Comparison of ENCODE assay signal across 9 cellular contexts in the genomic region with DNA sequence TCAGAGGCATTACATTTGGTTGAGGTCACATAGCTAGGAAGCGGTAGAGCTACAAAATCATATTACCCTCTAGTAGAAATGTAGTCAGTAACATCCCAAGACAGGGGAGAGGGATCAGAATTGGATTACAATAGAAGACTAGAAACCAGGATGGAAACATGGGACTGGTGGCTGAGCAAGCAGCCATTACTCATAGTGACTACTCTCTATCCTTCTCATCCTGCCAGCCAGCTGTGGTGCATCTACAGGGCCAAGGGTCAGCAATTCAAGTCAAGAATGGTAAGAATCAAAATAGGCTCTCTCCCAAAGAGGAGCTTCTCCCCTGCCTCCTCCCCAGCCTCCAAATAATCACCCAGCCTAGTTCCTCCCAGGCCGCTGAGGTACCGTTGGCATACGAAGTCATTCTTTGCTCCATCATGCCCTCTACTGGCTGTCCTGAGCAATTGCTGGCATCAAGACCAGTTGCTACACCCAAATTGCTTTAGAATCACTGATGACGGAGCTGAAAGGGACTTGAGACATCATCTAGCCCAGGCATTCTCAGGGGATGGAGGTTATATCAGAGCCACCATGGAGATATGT. TPM values are rescaled to one million over a fixed set of nuclear protein-coding genes. Genes with fewer than 3 reads are reported as not detected.
DNase-seq lines count a peak whose midpoint lies in the region; ATAC-seq, FAIRE-seq and TF ChIP-seq lines count a peak whose summit lies in the region.
"Had no signal": no experiment of that assay in that cellular context is flagged by ENCODE, and none has a peak within 500 bp of the region (broad histone marks: within the 10 kb centered on the region; RNA-seq: fewer than 3 reads in every experiment).

No MANE protein-coding gene starts in this region.

- peak; percentile 75 for TF ChIP-seq CTCF in OCI-LY7 (conservative IDR thresholded peaks at IDR 0.05; ENCODE audit: low read length)
- peak; percentile 71 for TF ChIP-seq CTCF in smooth muscle cell (IDR thresholded peaks at IDR 0.05; ENCODE audit: borderline replicate concordance, insufficient read depth, poor library complexity, severe bottlenecking)

- no peak overlapping the region for H3K27ac Mint-ChIP-seq in activated naive CD8-positive, alpha-beta T cell treated with anti-CD3 and anti-CD28 coated beads, Interleukin-2, amount 50 U/mL, for 24 hours

- no peaks in the 10 kb centered on the region for H3K36me3 Mint-ChIP-seq in activated naive CD8-positive, alpha-beta T cell treated with anti-CD3 and anti-CD28 coated beads, Interleukin-2, amount 50 U/mL, for 24 hours (ENCODE audit: low read depth)

- no peak overlapping the region for H3K4me2 ChIP-seq in OCI-LY7 (ENCODE audit: low read length)
- no peak overlapping the region for H3K4me2 ChIP-seq in smooth muscle cell

- H3K4me3 Mint-ChIP-seq in activated naive CD8-positive, alpha-beta T cell treated with anti-CD3 and anti-CD28 coated beads, Interleukin-2, amount 50 U/mL, for 24 hours = no peak overlapping the region

- POLR2A ChIA-PET in OCI-LY7 (lab: Charles Lee) = interaction anchor here (0.5 kb wide), 1 partner anchor 526 kb away, joined by 3 read pairs; a partner anchor contains a TSS

- no peaks in the 10 kb centered on the region for H3K79me2 ChIP-seq in OCI-LY7 (ENCODE audit: insufficient read depth, low read depth, low read length)
- H3K79me2 ChIP-seq in smooth muscle cell (ENCODE audit: low read depth) = no peaks in the 10 kb centered on the region

- H2AFZ ChIP-seq in OCI-LY7 (ENCODE audit: low read length) = no peak overlapping the region
- H2AFZ ChIP-seq in smooth muscle cell (ENCODE audit: low read depth) = no peak overlapping the region

- H3K4me3 ChIP-seq in OCI-LY7 (ENCODE audit: low read depth, low read length, poor library complexity, severe bottlenecking) (no peak overlapping the region), smooth muscle cell (no peak overlapping the region), MG63 (no peak overlapping the region)

- no peaks in the 10 kb centered on the region for H3K36me3 ChIP-seq in OCI-LY7 (ENCODE audit: insufficient read depth, low read length)
- H3K36me3 ChIP-seq in smooth muscle cell (ENCODE audit: low read depth) = no peaks in the 10 kb centered on the region
- no peaks in the 10 kb centered on the region for H3K36me3 ChIP-seq in MG63

- H3K27me3 ChIP-seq in smooth muscle cell (ENCODE audit: low read depth) (no peaks in the 10 kb centered on the region), MG63 (no peaks in the 10 kb centered on the region)

- DNase-seq in COR-L47 (lab: John Stamatoyannopoulos, UW) (peak; percentile 3), GM19239 (ENCODE audit: insufficient read length, low spot score) (peak; percentile 27), HK-2 (ENCODE audit: unreplicated experiment) (peak; percentile 25), OCI-LY7 (ENCODE audit: low spot score) (peak; percentile 53), left ventricle myocardium superior (no peak), smooth muscle cell (lab: John Stamatoyannopoulos, UW; ENCODE audit: unreplicated experiment) (no peak), MG63 (no peak)
- peak; percentile 40 for DNase-seq in activated naive CD8-positive, alpha-beta T cell treated with anti-CD3 and anti-CD28 coated beads, Interleukin-2, amount 50 U/mL, for 24 hours

- CTCF ChIA-PET in OCI-LY7 (lab: Charles Lee; ENCODE audit: unreplicated experiment) = interaction anchor here (1.1 to 1.2 kb wide), 2 partner anchors 11 to 67 kb away, joined by 3 read pairs; no protein-coding TSS in a partner anchor

- BruUV-seq in OCI-LY7 (replicated peaks; lab: Mats Ljungman, UMichigan) = no TSS peak

- WGBS in smooth muscle cell (ENCODE audit: low lambda C conversion rate) = 25% methylated on average over 5 of the region's 5 CpGs

- H3F3A ChIP-seq in smooth muscle cell (ENCODE audit: low read depth) = no peaks in the 10 kb centered on the region

- H3K4me1 Mint-ChIP-seq in activated naive CD8-positive, alpha-beta T cell treated with anti-CD3 and anti-CD28 coated beads, Interleukin-2, amount 50 U/mL, for 24 hours = peaks cover 18% of the 10 kb centered on the region

- no peaks in the 10 kb centered on the region for H3K9me3 ChIP-seq in OCI-LY7 (ENCODE audit: low read length)
- no peaks in the 10 kb centered on the region for H3K9me3 ChIP-seq in smooth muscle cell (replicated peaks; ENCODE audit: low read depth)
- no peaks in the 10 kb centered on the region for H3K9me3 ChIP-seq in MG63

- H3K27ac ChIP-seq in OCI-LY7 (ENCODE audit: low read depth, low read length, poor library complexity, severe bottlenecking) (no peak overlapping the region), smooth muscle cell (ENCODE audit: low read depth) (no peak overlapping the region)

- intact Hi-C loops in OCI-LY7 (cut with micrococcal nuclease; ENCODE audit: unreplicated experiment) (loop anchor here (1.0 to 2.0 kb wide), 2 partner anchors 494 to 537 kb away; no protein-coding TSS in a partner anchor), left ventricle myocardium superior (cut with micrococcal nuclease) (no loop called here)

- H3K4me1 ChIP-seq in OCI-LY7 (ENCODE audit: insufficient read depth, low read length, poor library complexity, severe bottlenecking) (no peaks in the 10 kb centered on the region), smooth muscle cell (ENCODE audit: low read depth) (no peaks in the 10 kb centered on the region)

- peak; percentile 98 for FAIRE-seq in GM19239 (lab: Jason Lieb, UNC)

- no peaks in the 10 kb centered on the region for H3K9me2 ChIP-seq in OCI-LY7 (ENCODE audit: insufficient read depth, low read length)

- H4K20me1 ChIP-seq in OCI-LY7 (ENCODE audit: insufficient read depth, low read length) = no peaks in the 10 kb centered on the region
- no peaks in the 10 kb centered on the region for H4K20me1 ChIP-seq in smooth muscle cell (ENCODE audit: low read depth)

- peak; percentile 49 for ATAC-seq in activated naive CD8-positive, alpha-beta T cell treated with anti-CD3 and anti-CD28 coated beads, Interleukin-2, amount 50 U/mL, for 24 hours
- peak; percentile 81 for ATAC-seq in left ventricle myocardium superior

- no peak overlapping the region for H3K9ac ChIP-seq in smooth muscle cell (ENCODE audit: low read depth)

- H3K27me3 Mint-ChIP-seq in activated naive CD8-positive, alpha-beta T cell treated with anti-CD3 and anti-CD28 coated beads, Interleukin-2, amount 50 U/mL, for 24 hours = no peaks in the 10 kb centered on the region

- H3K9me3 Mint-ChIP-seq in activated naive CD8-positive, alpha-beta T cell treated with anti-CD3 and anti-CD28 coated beads, Interleukin-2, amount 50 U/mL, for 24 hours = no peaks in the 10 kb centered on the region

RNA-seq across cellular contexts. Expression of a gene that starts 19.4 kb away (rescaled TPM):
- not detected in 2 replicates for total RNA-seq in OCI-LY7 (2014; rRNA removed; shearing (Covaris generic))
- total RNA-seq in OCI-LY7 (2022) (not detected in 2 replicates), left ventricle myocardium superior (not detected), smooth muscle cell (0.27 TPM in 1 of 2 replicates, not detected in the other)
- not detected in 2 replicates for polyA plus RNA-seq in smooth muscle cell
- not detected in 2 replicates for total RNA-seq in MG63 (2014; rRNA removed; shearing (Covaris generic); ENCODE audit: low replicate concordance)
- total RNA-seq: T-helper 2 cell treated with Interferon-gamma antibody and Interleukin-4, amounts not matched to agents 100 ng/mL and 5 ng/mL, for 36 hours had no signal

RNA-seq across cellular contexts. Expression of a gene that starts 31.9 kb away (rescaled TPM):
- not detected in 2 replicates for total RNA-seq in OCI-LY7 (2014; rRNA removed; shearing (Covaris generic))
- not detected in 2 replicates for total RNA-seq in OCI-LY7 (2022)
- total RNA-seq in left ventricle myocardium superior = not detected
- total RNA-seq in smooth muscle cell = not detected in 2 replicates
- polyA plus RNA-seq in smooth muscle cell = not detected in 2 replicates
- not detected in 2 replicates for total RNA-seq in MG63 (2014; rRNA removed; shearing (Covaris generic); ENCODE audit: low replicate concordance)
- total RNA-seq: T-helper 2 cell treated with Interferon-gamma antibody and Interleukin-4, amounts not matched to agents 100 ng/mL and 5 ng/mL, for 36 hours had no signal

Comparison
In these comparisons a context has a peak if more than half of its experiments do, and no peak if none do; other contexts are left out.
1. DNase-seq: peak in COR-L47 (single experiment), GM19239 (single experiment), HK-2 (single experiment), OCI-LY7 (single experiment) and activated naive CD8-positive, alpha-beta T cell treated with anti-CD3 and anti-CD28 coated beads, Interleukin-2, amount 50 U/mL, for 24 hours (single experiment); none in left ventricle myocardium superior (single experiment), smooth muscle cell (single experiment) and MG63 (single experiment).